In the genomic region with DNA sequence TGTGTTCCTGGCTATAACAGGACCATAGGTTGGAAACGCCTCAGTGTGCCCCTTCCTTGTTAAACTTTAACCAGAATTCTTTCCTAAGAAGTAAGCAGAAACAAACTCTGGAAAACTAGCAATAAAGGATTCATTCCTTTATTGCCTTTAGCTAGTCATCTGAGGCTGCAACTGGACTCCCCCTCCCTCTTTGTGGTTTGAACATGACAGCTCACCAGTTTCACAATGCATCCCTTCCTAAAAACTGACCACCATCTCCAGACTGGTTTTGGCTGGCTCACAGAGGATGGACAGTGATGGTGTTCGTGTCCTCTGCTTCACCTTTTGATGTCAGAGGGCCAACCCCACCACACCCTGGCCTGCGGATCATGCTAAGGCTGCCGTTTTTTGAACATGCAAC, we compare ENCODE assay signal across 10 cellular contexts. TPM values are rescaled to one million over a fixed set of nuclear protein-coding genes. Genes with fewer than 3 reads are reported as not detected.
A peak's percentile ranks its signal among the peaks of the same experiment; 100 is the strongest.
DNase-seq lines count a peak whose midpoint lies in the region; ATAC-seq and TF ChIP-seq lines count a peak whose summit lies in the region.
"Had no signal": no experiment of that assay in that cellular context is flagged by ENCODE, and none has a peak within 500 bp of the region (broad histone marks: within the 10 kb centered on the region; RNA-seq: fewer than 3 reads in every experiment).

No MANE protein-coding gene starts in this region.

- H3K79me2 ChIP-seq in SK-N-SH (ENCODE audit: insufficient read depth), result no peaks in the 10 kb centered on the region

- H4K20me1 ChIP-seq in SK-N-SH (ENCODE audit: insufficient read depth), result no peaks in the 10 kb centered on the region

- no peak for DNase-seq in SK-N-SH
- peak; percentile 76 for DNase-seq in SW480 (ENCODE audit: low spot score)
- DNase-seq in hepatic stellate cell (ENCODE audit: low spot score), result peak; percentile 52
- DNase-seq in type B pancreatic cell (ENCODE audit: extremely low spot score, unreplicated experiment), result no peak
- DNase-seq in GDM1 (lab: John Stamatoyannopoulos, UW), result no peak
- DNase-seq in mesothelial cell of epicardium (ENCODE audit: low spot score in 2 of 2, unreplicated experiment in 2 of 2), result no peak
- no peak for DNase-seq in stimulated activated CD8-positive, alpha-beta memory T cell treated with anti-CD3 and anti-CD28 coated beads, Interleukin-4, amount 100 ng/mL, for 48 hours

- CTCF ChIA-PET in SK-N-SH (lab: Yijun Ruan, JAX), result no interaction called here

- no peaks in the 10 kb centered on the region for H3K9me3 ChIP-seq in SK-N-SH

- H3K4me2 ChIP-seq in SK-N-SH, result 0 out of 2 replicates have a peak overlapping the region, but pooled peaks have one; percentile 32

- TF ChIP-seq CTCF in SK-N-SH (IDR thresholded peaks at IDR 0.05) (no peak), type B pancreatic cell (conservative IDR thresholded peaks at IDR 0.05) (no peak), mesothelial cell of epicardium (IDR thresholded peaks at IDR 0.05; ENCODE audit: unreplicated experiment) (no peak)

- ATAC-seq in SK-N-SH treated with all-trans-retinoic acid at 6 μM for 48 hours, result no peak; the same call in 2 of the 3 replicates
- ATAC-seq: K562 had no signal

- no peak overlapping the region for H3K4me3 Mint-ChIP-seq in type B pancreatic cell
- H3K4me3 Mint-ChIP-seq in mesothelial cell of epicardium, result no peak overlapping the region

- 72% methylated on average over 4 of the region's 4 CpGs for WGBS in SK-N-SH (ENCODE audit: low lambda C conversion rate)

- POLR2A ChIA-PET in SK-N-SH (lab: Yijun Ruan, JAX), result no interaction called here

- H3K27me3 Mint-ChIP-seq in type B pancreatic cell (no peaks in the 10 kb centered on the region), mesothelial cell of epicardium (ENCODE audit: low read depth) (no peaks in the 10 kb centered on the region)

- H3K4me1 ChIP-seq in SK-N-SH (ENCODE audit: control insufficient read depth in 1 of 2, insufficient read depth in 2 of 2, low read depth in 1 of 2, low read length in 1 of 2), result peaks cover 2 to 13% of the 10 kb centered on the region in 2 experiments

- H3K27ac Mint-ChIP-seq in type B pancreatic cell (peak overlapping the region; percentile 19), mesothelial cell of epicardium (no peak overlapping the region)

- peak overlapping the region in 1 of 2 experiments; percentile 41; a peak in 2 of 4 replicates for H3K27ac ChIP-seq in SK-N-SH (ENCODE audit: low read depth in 2 of 2, low read length in 1 of 2)
- H3K27ac ChIP-seq: cardiac muscle cell had no signal

- TF ChIP-seq EP300 in SK-N-SH (IDR thresholded peaks at IDR 0.05; ENCODE audit: borderline replicate concordance in 1 of 2, low read depth in 1 of 2, low read length in 1 of 2), result no peak; a peak in 1 of 4 replicates

- no peaks in the 10 kb centered on the region for H3K36me3 ChIP-seq in SK-N-SH (replicated peaks in 1 of 2; ENCODE audit: control insufficient read depth in 1 of 2, insufficient read depth in 2 of 2, low read length in 1 of 2)
- H3K36me3 ChIP-seq: cardiac muscle cell had no signal

- H3K9me3 Mint-ChIP-seq in type B pancreatic cell, result no peaks in the 10 kb centered on the region
- no peaks in the 10 kb centered on the region for H3K9me3 Mint-ChIP-seq in mesothelial cell of epicardium

- no peak overlapping the region for H2AFZ ChIP-seq in SK-N-SH (ENCODE audit: low read depth)

- no peaks in the 10 kb centered on the region for H3K9me2 ChIP-seq in SK-N-SH

- no peak overlapping the region for H3K4me3 ChIP-seq in SK-N-SH (ENCODE audit: low read depth in 2 of 2, low read length in 1 of 2)
- H3K4me3 ChIP-seq: cardiac muscle cell, K562 had no signal

- no peak overlapping the region for H3K9ac ChIP-seq in SK-N-SH

- H3K36me3 Mint-ChIP-seq in type B pancreatic cell, result no peaks in the 10 kb centered on the region
- H3K36me3 Mint-ChIP-seq in mesothelial cell of epicardium, result no peaks in the 10 kb centered on the region

- H3F3A ChIP-seq in SK-N-SH (replicated peaks; ENCODE audit: insufficient read depth), result peaks cover 5% of the 10 kb centered on the region

- no peak for TF ChIP-seq RAD21 in SK-N-SH (IDR thresholded peaks at IDR 0.05; ENCODE audit: low read length)

- H3K27me3 ChIP-seq in SK-N-SH (ENCODE audit: insufficient read depth), result no peaks in the 10 kb centered on the region
- H3K27me3 ChIP-seq: cardiac muscle cell had no signal

- H3K4me1 Mint-ChIP-seq in type B pancreatic cell (ENCODE audit: unreplicated experiment), result no peaks in the 10 kb centered on the region
- peaks cover 13% of the 10 kb centered on the region for H3K4me1 Mint-ChIP-seq in mesothelial cell of epicardium

TF ChIP-seq in SK-N-SH, 30 proteins besides CTCF, POLR2A, EP300 and RAD21:
- TF ChIP-seq, protein P1, sequence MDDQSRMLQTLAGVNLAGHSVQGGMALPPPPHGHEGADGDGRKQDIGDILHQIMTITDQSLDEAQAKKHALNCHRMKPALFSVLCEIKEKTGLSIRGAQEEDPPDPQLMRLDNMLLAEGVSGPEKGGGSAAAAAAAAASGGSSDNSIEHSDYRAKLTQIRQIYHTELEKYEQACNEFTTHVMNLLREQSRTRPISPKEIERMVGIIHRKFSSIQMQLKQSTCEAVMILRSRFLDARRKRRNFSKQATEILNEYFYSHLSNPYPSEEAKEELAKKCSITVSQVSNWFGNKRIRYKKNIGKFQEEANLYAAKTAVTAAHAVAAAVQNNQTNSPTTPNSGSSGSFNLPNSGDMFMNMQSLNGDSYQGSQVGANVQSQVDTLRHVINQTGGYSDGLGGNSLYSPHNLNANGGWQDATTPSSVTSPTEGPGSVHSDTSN (IDR thresholded peaks at IDR 0.05), result peak; percentile 54
- no peak for TF ChIP-seq RFX5 (IDR thresholded peaks at IDR 0.05; ENCODE audit: low read length)
- TF ChIP-seq FOXJ3 (CRISPR knock-in tag; IDR thresholded peaks at IDR 0.05), result no peak
- TF ChIP-seq NRF1 (IDR thresholded peaks at IDR 0.05; ENCODE audit: low read depth, low read length), result no peak
- no peak for TF ChIP-seq YY1 (IDR thresholded peaks at IDR 0.05; ENCODE audit: low read depth)
- no peak for TF ChIP-seq EZH2phosphoT487 (IDR thresholded peaks at IDR 0.05; ENCODE audit: borderline replicate concordance, low read depth)
- TF ChIP-seq NFIC (IDR thresholded peaks at IDR 0.05; ENCODE audit: borderline replicate concordance), result peak; percentile 23; the same call in 1 of the 2 replicates
- no peak for TF ChIP-seq JUND (IDR thresholded peaks at IDR 0.05)
- TF ChIP-seq POLR2AphosphoS5 (IDR thresholded peaks at IDR 0.05; ENCODE audit: low read depth, low read length), result no peak
- TF ChIP-seq RXRA (IDR thresholded peaks at IDR 0.05; ENCODE audit: borderline replicate concordance, low read depth), result peak; percentile 73; the same call in 1 of the 2 replicates
- peak; percentile 39 for TF ChIP-seq TCF12 (IDR thresholded peaks at IDR 0.05)
- no peak for TF ChIP-seq TEAD4 (IDR thresholded peaks at IDR 0.05; ENCODE audit: borderline replicate concordance, insufficient read depth)
- TF ChIP-seq FOSL2 (IDR thresholded peaks at IDR 0.05; ENCODE audit: borderline replicate concordance, low read depth), result peak; percentile 17; the same call in 1 of the 2 replicates
- no peak for TF ChIP-seq GATA2 (CRISPR knock-in tag; IDR thresholded peaks at IDR 0.05)

TF ChIP-seq in SK-N-SH treated with all-trans-retinoic acid at 6 μM for 48 hours, 23 proteins besides CTCF, POLR2A, EP300 and RAD21:
- TF ChIP-seq OSR1 (CRISPR knock-in tag; IDR thresholded peaks at IDR 0.05), result no peak
- TF ChIP-seq ISL1 (CRISPR knock-in tag; IDR thresholded peaks at IDR 0.05), result no peak
- no peak for TF ChIP-seq ZNF565 (CRISPR knock-in tag; conservative IDR thresholded peaks at IDR 0.05; ENCODE audit: low read depth)

RNA-seq across cellular contexts. Expression of a gene that starts 27.9 kb away (rescaled TPM):
- 48.3 and 58.9 TPM in 2 replicates for polyA plus RNA-seq in SK-N-SH (2012; rRNA removed)
- polyA plus RNA-seq in SK-N-SH (2012; cell fraction: cytosol; rRNA removed), result 54.7 and 67.3 TPM in 2 replicates
- polyA plus RNA-seq in SK-N-SH (2012; cell fraction: nucleus; rRNA removed), result 24.2 and 33.6 TPM in 2 replicates
- total RNA-seq in type B pancreatic cell (ENCODE audit: low replicate concordance) (21.8 and 26.1 TPM in 2 replicates), mesothelial cell of epicardium (14.6 to 15.8 TPM (median 15.6 TPM) in 3 replicates)

Comparison
In these comparisons a context has a peak if more than half of its experiments do, and no peak if none do; other contexts are left out.
1. DNase-seq: peak in SW480 (single experiment) and hepatic stellate cell (single experiment); none in SK-N-SH (single experiment), type B pancreatic cell (single experiment), GDM1 (single experiment), mesothelial cell of epicardium (0 of 2) and stimulated activated CD8-positive, alpha-beta memory T cell treated with anti-CD3 and anti-CD28 coated beads, Interleukin-4, amount 100 ng/mL, for 48 hours (single experiment).